In genomic region chr18:8507361-8507760, GRCh38 we compare ENCODE assay signal across 13 cellular contexts.
A peak's percentile ranks its signal among the peaks of the same experiment; 100 is the strongest.
DNase-seq lines count a peak whose midpoint lies in the region; ATAC-seq and TF ChIP-seq lines count a peak whose summit lies in the region.
"Had no signal": no experiment of that assay in that cellular context is flagged by ENCODE, and none has a peak within 500 bp of the region (broad histone marks: within the 10 kb centered on the region; RNA-seq: fewer than 3 reads in every experiment).

No MANE protein-coding gene starts in this region.

- no peak for DNase-seq in CD14-positive monocyte (ENCODE audit: low spot score)
- DNase-seq in hepatocyte (ENCODE audit: low spot score) = no peak
- DNase-seq in activated T-cell treated with anti-CD3 and anti-CD28 coated beads, Interleukin-2, amount 50 U/mL, for 1 hour = no peak
- DNase-seq: dorsolateral prefrontal cortex, GDM1, kidney glomerular epithelial cell, NCI-H774 had no signal

- H3K36me3 ChIP-seq in hepatocyte (replicated peaks; ENCODE audit: insufficient read depth, low read depth) = no peaks in the 10 kb centered on the region

- H3K27ac Mint-ChIP-seq in CD14-positive monocyte = no peak overlapping the region
- H3K27ac Mint-ChIP-seq: activated T-helper 17 cell treated with anti-CD3 and anti-CD28 coated beads, Interleukin-2, amount 50 U/mL, for 72 hours had no signal

- H3K4me3 ChIP-seq in GM12875 (ENCODE audit: low read depth, low read length) (no peak overlapping the region), hepatocyte (no peak overlapping the region)
- H3K4me3 ChIP-seq: dorsolateral prefrontal cortex had no signal

- H3K4me2 ChIP-seq in hepatocyte = no peak overlapping the region

- H3K27me3 ChIP-seq in hepatocyte = no peaks in the 10 kb centered on the region

- no peaks in the 10 kb centered on the region for H3K9me3 ChIP-seq in hepatocyte (ENCODE audit: low read depth)

- H2AFZ ChIP-seq in hepatocyte = no peak overlapping the region

- no peaks in the 10 kb centered on the region for H3K79me2 ChIP-seq in hepatocyte

- H3K9me2 ChIP-seq in hepatocyte (replicated peaks; ENCODE audit: insufficient read depth) = no peaks in the 10 kb centered on the region

- H3K27ac ChIP-seq in hepatocyte = no peak overlapping the region
- H3K27ac ChIP-seq: dorsolateral prefrontal cortex had no signal

- no peaks in the 10 kb centered on the region for H3K4me1 ChIP-seq in hepatocyte (ENCODE audit: insufficient read depth)

- no peaks in the 10 kb centered on the region for H3K4me1 Mint-ChIP-seq in CD14-positive monocyte
- H3K4me1 Mint-ChIP-seq: activated T-helper 17 cell treated with anti-CD3 and anti-CD28 coated beads, Interleukin-2, amount 50 U/mL, for 72 hours had no signal

- 38% methylated on average over 5 of the region's 5 CpGs for WGBS in hepatocyte (ENCODE audit: low lambda C conversion rate, missing lambda C conversion rate)

- peaks cover 4 to 13% (median 8%) of the 10 kb centered on the region in 3 donors for H3K27me3 Mint-ChIP-seq in CD14-positive monocyte (ENCODE audit: low read depth in 3 of 3)

- intact Hi-C loops in CD14-positive monocyte (cut with micrococcal nuclease) = no loop called here

- ATAC-seq in SK-N-SH treated with all-trans-retinoic acid at 6 μM for 48 hours (0 out of 3 replicates have a peak, but pooled peaks have one; percentile 28), GM21381 (IDR thresholded peaks at IDR 0.05; ENCODE audit: unreplicated experiment) (no peak), GM21367 (IDR thresholded peaks at IDR 0.05; ENCODE audit: unreplicated experiment) (no peak)
- ATAC-seq in activated CD4-positive, CD25-positive, alpha-beta regulatory T cell treated with anti-CD3 and anti-CD28 coated beads, Interleukin-2, amount 50 U/mL, for 24 hours = no peak
- ATAC-seq: activated T-helper 17 cell treated with anti-CD3 and anti-CD28 coated beads, Interleukin-2, amount 50 U/mL, for 72 hours had no signal

- H3K4me3 Mint-ChIP-seq in CD14-positive monocyte = no peak overlapping the region
- H3K4me3 Mint-ChIP-seq: activated T-helper 17 cell treated with anti-CD3 and anti-CD28 coated beads, Interleukin-2, amount 50 U/mL, for 72 hours had no signal

- H3K36me3 Mint-ChIP-seq in CD14-positive monocyte = no peaks in the 10 kb centered on the region

- TF ChIP-seq CTCF in CD14-positive monocyte (IDR thresholded peaks at IDR 0.05) (peak; percentile 24), GM12875 (IDR thresholded peaks at IDR 0.05; ENCODE audit: borderline replicate concordance, insufficient read depth, low read depth, low read length) (peak; percentile 46; the same call in 1 of the 2 replicates), hepatocyte (IDR thresholded peaks at IDR 0.05; ENCODE audit: poor library complexity) (peak; percentile 23)

- peaks cover 0 to 1% (median 0%) of the 10 kb centered on the region in 7 donors for H3K9me3 Mint-ChIP-seq in CD14-positive monocyte
- H3K9me3 Mint-ChIP-seq: activated T-helper 17 cell treated with anti-CD3 and anti-CD28 coated beads, Interleukin-2, amount 50 U/mL, for 72 hours had no signal

- H4K20me1 ChIP-seq in hepatocyte (ENCODE audit: insufficient read depth, poor library complexity, severe bottlenecking) = no peaks in the 10 kb centered on the region

TF ChIP-seq in SK-N-SH treated with all-trans-retinoic acid at 6 μM for 48 hours, 23 proteins besides CTCF, POLR2A, EP300 and RAD21:
- TF ChIP-seq ZNF8 (CRISPR knock-in tag; IDR thresholded peaks at IDR 0.05) = no peak
- no peak for TF ChIP-seq PATZ1 (CRISPR knock-in tag; IDR thresholded peaks at IDR 0.05; ENCODE audit: borderline replicate concordance)
- no peak for TF ChIP-seq SNAI2 (CRISPR knock-in tag; IDR thresholded peaks at IDR 0.05)
- TF ChIP-seq TOX (CRISPR knock-in tag; IDR thresholded peaks at IDR 0.05; ENCODE audit: borderline replicate concordance) = no peak
- no peak for TF ChIP-seq ZFP30 (CRISPR knock-in tag; IDR thresholded peaks at IDR 0.05)
- no peak for TF ChIP-seq CREB5 (CRISPR knock-in tag; IDR thresholded peaks at IDR 0.05; ENCODE audit: low read depth)
- no peak for TF ChIP-seq TCF4 (CRISPR knock-in tag; IDR thresholded peaks at IDR 0.05; ENCODE audit: borderline replicate concordance)
- TF ChIP-seq PPARA (CRISPR knock-in tag; IDR thresholded peaks at IDR 0.05; ENCODE audit: borderline replicate concordance) = no peak
- TF ChIP-seq OSR1 (CRISPR knock-in tag; IDR thresholded peaks at IDR 0.05) = no peak
